ENCODE assay signal across 17 cellular contexts in genomic region chr14:102875652-102876051, GRCh38.
"Had no signal": no experiment of that assay in that cellular context is flagged by ENCODE, and none has a peak within 500 bp of the region (broad histone marks: within the 10 kb centered on the region; RNA-seq: fewer than 3 reads in every experiment).

No MANE protein-coding gene starts in this region.

- DNase-seq: activated B cell treated with CpG ODN at 0.5 μM for 24 hours; activated CD4-positive, alpha-beta T cell treated with anti-CD3 and anti-CD28 coated beads, Interleukin-2, amount 10 ng/mL, durations not matched to agents 24 days and 14 days; activated CD8-positive, alpha-beta memory T cell treated with anti-CD3 and anti-CD28 coated beads, Interleukin-2, amount 50 U/mL, for 4 hours; activated CD8-positive, alpha-beta T cell treated with anti-CD3 and anti-CD28 coated beads, Interleukin-2, amount 10 ng/mL, durations not matched to agents 7 days and 5 days; activated naive CD4-positive, alpha-beta T cell treated with Interleukin-2 at 50 U/mL for 16 hours; dorsolateral prefrontal cortex; endodermal cell; erythroblast; mesendoderm; right cardiac atrium; small intestine; stimulated activated naive CD8-positive, alpha-beta T cell treated with anti-CD3 and anti-CD28 coated beads, Interleukin-15, amount 100 ng/mL, for 72 hours; testis had no signal

- FAIRE-seq: small intestine had no signal

- H3K9me3 ChIP-seq: ascending aorta, gastroesophageal sphincter, prostate gland, testis had no signal

- H3K36me3 ChIP-seq: prostate gland had no signal

- H3K4me3 ChIP-seq: ascending aorta, dorsolateral prefrontal cortex, gastroesophageal sphincter, prostate gland, testis had no signal

- ATAC-seq: activated CD8-positive, alpha-beta T cell treated with anti-CD3 and anti-CD28 coated beads, Interleukin-2, amount 10 ng/mL, durations not matched to agents 7 days and 5 days; gastroesophageal sphincter; natural killer cell treated with Interleukin-12 subunit alpha and Interleukin-12 subunit beta and Interleukin-15 and Interleukin-18, amount 100 ng/mL, for 72 hours; right cardiac atrium; stimulated activated naive CD8-positive, alpha-beta T cell treated with anti-CD3 and anti-CD28 coated beads, Interleukin-15, amount 100 ng/mL, for 72 hours had no signal

- H3K4me1 ChIP-seq: ascending aorta, gastroesophageal sphincter, prostate gland, testis had no signal

- H3K27me3 ChIP-seq: ascending aorta, dorsolateral prefrontal cortex, gastroesophageal sphincter, testis had no signal

- H3K27ac ChIP-seq: ascending aorta, dorsolateral prefrontal cortex, gastroesophageal sphincter, prostate gland, testis had no signal
